In the genomic region with DNA sequence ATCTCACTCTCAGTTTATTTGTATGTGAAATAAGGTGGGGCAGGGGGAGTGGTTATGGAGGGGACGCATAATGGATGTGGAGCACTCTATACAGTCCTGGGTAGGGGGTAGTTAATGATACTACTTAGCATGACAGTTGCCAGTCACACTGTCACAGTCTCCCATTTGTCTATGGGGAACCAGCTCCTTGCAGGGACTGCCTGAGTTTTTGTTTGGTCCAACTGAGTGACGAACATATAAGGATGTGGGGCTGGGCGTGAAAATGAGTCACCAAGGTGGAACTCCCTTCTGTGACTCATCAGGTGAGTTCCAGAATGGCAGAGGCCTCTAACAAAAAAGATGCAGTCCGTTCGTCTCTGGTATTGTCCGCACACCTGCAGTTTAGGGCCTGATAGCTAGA, we compare ENCODE assay signal across 8 cellular contexts.
DNase-seq lines count a peak whose midpoint lies in the region; ATAC-seq and FAIRE-seq lines count a peak whose summit lies in the region.

No MANE protein-coding gene starts in this region.

- no peaks in the 10 kb centered on the region for H3K9me3 Mint-ChIP-seq in activated T-helper 1 cell treated with anti-CD3 and anti-CD28 coated beads, Interleukin-12 subunit alpha, Interleukin-12 subunit beta, Interleukin-2, Interleukin-4 antibody, amounts not matched to agents 30 ng/mL and 10 ng/mL and 1 ng/mL, durations not matched to agents 14 hours and 24 hours and 36 hours

- FAIRE-seq in GM18507 (lab: Jason Lieb, UNC), result peak; percentile 72

- intact Hi-C loops in activated T-helper 1 cell treated with anti-CD3 and anti-CD28 coated beads, Interleukin-12 subunit alpha, Interleukin-12 subunit beta, Interleukin-2, Interleukin-4 antibody, amounts not matched to agents 30 ng/mL and 10 ng/mL and 1 ng/mL, durations not matched to agents 14 hours and 24 hours and 36 hours (cut with micrococcal nuclease), result no loop called here

- ATAC-seq in HG03159 (IDR thresholded peaks at IDR 0.05; ENCODE audit: unreplicated experiment) (peak; percentile 43), GM19324 (IDR thresholded peaks at IDR 0.05; ENCODE audit: low FRiP score, unreplicated experiment) (no peak)

- H3K27me3 Mint-ChIP-seq in activated T-helper 1 cell treated with anti-CD3 and anti-CD28 coated beads, Interleukin-12 subunit alpha, Interleukin-12 subunit beta, Interleukin-2, Interleukin-4 antibody, amounts not matched to agents 30 ng/mL and 10 ng/mL and 1 ng/mL, durations not matched to agents 14 hours and 24 hours and 36 hours (ENCODE audit: insufficient read depth), result no peaks in the 10 kb centered on the region

- peaks cover 33% of the 10 kb centered on the region for H3K4me1 Mint-ChIP-seq in activated T-helper 1 cell treated with anti-CD3 and anti-CD28 coated beads, Interleukin-12 subunit alpha, Interleukin-12 subunit beta, Interleukin-2, Interleukin-4 antibody, amounts not matched to agents 30 ng/mL and 10 ng/mL and 1 ng/mL, durations not matched to agents 14 hours and 24 hours and 36 hours (ENCODE audit: low read depth)

- DNase-seq in GM18507 (ENCODE audit: extremely low spot score, insufficient read length, low read depth) (peak; percentile 5), T1000 (lab: John Stamatoyannopoulos, UW) (no peak), NCI-H2029 treated with DMSO at 0.1 percent for 48 hours (lab: John Stamatoyannopoulos, UW) (no peak), amygdala (lab: John Stamatoyannopoulos, UW) (no peak)
- DNase-seq in activated T-helper 1 cell treated with anti-CD3 and anti-CD28 coated beads, Interleukin-12 subunit alpha, Interleukin-12 subunit beta, Interleukin-2, Interleukin-4 antibody, amounts not matched to agents 30 ng/mL and 10 ng/mL and 1 ng/mL, durations not matched to agents 14 hours and 24 hours and 36 hours (ENCODE audit: low spot score), result peak; percentile 23
- DNase-seq in stimulated activated CD4-positive, alpha-beta T cell treated with anti-CD3 and anti-CD28 coated beads, Interleukin-12 subunit alpha, Interleukin-12 subunit beta, amount 100 ng/mL, for 4 hours, result peak; percentile 4

- no peak overlapping the region for H3K4me3 Mint-ChIP-seq in activated T-helper 1 cell treated with anti-CD3 and anti-CD28 coated beads, Interleukin-12 subunit alpha, Interleukin-12 subunit beta, Interleukin-2, Interleukin-4 antibody, amounts not matched to agents 30 ng/mL and 10 ng/mL and 1 ng/mL, durations not matched to agents 14 hours and 24 hours and 36 hours

- H3K36me3 Mint-ChIP-seq in activated T-helper 1 cell treated with anti-CD3 and anti-CD28 coated beads, Interleukin-12 subunit alpha, Interleukin-12 subunit beta, Interleukin-2, Interleukin-4 antibody, amounts not matched to agents 30 ng/mL and 10 ng/mL and 1 ng/mL, durations not matched to agents 14 hours and 24 hours and 36 hours (ENCODE audit: low read depth), result peaks cover 4% of the 10 kb centered on the region

- H3K27ac Mint-ChIP-seq in activated T-helper 1 cell treated with anti-CD3 and anti-CD28 coated beads, Interleukin-12 subunit alpha, Interleukin-12 subunit beta, Interleukin-2, Interleukin-4 antibody, amounts not matched to agents 30 ng/mL and 10 ng/mL and 1 ng/mL, durations not matched to agents 14 hours and 24 hours and 36 hours, result no peak overlapping the region

Comparison
In these comparisons a context has a peak if more than half of its experiments do, and no peak if none do; other contexts are left out.
1. DNase-seq: peak in GM18507 (single experiment), activated T-helper 1 cell treated with anti-CD3 and anti-CD28 coated beads, Interleukin-12 subunit alpha, Interleukin-12 subunit beta, Interleukin-2, Interleukin-4 antibody, amounts not matched to agents 30 ng/mL and 10 ng/mL and 1 ng/mL, durations not matched to agents 14 hours and 24 hours and 36 hours (single experiment) and stimulated activated CD4-positive, alpha-beta T cell treated with anti-CD3 and anti-CD28 coated beads, Interleukin-12 subunit alpha, Interleukin-12 subunit beta, amount 100 ng/mL, for 4 hours (single experiment); none in T1000 (single experiment), NCI-H2029 treated with DMSO at 0.1 percent for 48 hours (single experiment) and amygdala (0 of 56).